ENCODE assay signal across 8 cellular contexts in the genomic region with DNA sequence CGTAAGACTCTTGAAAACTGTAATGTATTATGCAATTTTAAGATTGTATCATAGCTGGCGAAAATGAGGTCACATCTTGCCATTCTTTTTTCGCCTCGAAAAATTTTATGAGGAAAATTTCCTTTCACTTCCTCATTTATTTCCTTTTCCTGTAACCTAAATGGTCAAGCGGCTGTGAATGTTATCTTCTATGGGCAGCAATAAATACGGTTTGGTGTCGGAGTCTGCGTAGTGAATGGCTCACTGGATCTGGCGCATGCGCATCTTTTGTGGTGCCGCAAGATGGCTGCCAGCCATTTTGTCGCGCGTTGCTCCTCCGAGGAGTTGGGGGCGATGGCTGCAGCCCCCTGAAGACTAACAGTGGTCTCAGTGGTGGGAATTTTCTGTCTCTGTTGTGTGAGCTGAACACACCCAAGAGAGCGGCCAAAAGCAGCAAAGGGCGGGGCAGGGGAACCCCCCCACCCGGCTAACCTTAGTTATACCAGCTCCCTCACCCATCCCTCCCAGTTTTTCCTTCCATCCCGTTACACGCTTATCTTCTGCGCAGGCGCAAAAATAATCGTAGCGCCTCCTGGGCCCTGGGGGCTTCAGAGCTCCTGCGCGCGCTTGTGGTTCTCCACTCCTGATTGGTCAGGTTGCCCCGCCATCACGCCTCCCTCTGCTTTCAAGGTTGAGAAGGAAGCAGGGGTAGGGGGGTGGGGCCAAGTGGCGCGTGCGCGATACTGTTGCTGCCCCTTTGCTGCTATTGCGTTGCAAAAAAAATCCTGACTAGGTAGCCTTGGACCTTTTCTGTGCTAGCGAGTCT. TPM values are rescaled to one million over a fixed set of nuclear protein-coding genes. Genes with fewer than 3 reads are reported as not detected.
DNase-seq lines count a peak whose midpoint lies in the region; ATAC-seq and TF ChIP-seq lines count a peak whose summit lies in the region.

A gene (plus strand): TSS at position 722 of the 805 bp plus-strand sequence. CDS start 568 bp downstream, outside the sequence.

- peak; percentile 74 for ATAC-seq in GM18873 (IDR thresholded peaks at IDR 0.05; ENCODE audit: low FRiP score, unreplicated experiment)
- peak; percentile 80 for ATAC-seq in HG03139 (IDR thresholded peaks at IDR 0.05; ENCODE audit: unreplicated experiment)

- peak within 1 kb of the TSS; percentile 99 for H3K4me2 ChIP-seq in mammary epithelial cell (ENCODE audit: insufficient read depth, low read depth, low read length)

- H3K9ac ChIP-seq in mammary epithelial cell (ENCODE audit: insufficient read depth, low read length): peak within 1 kb of the TSS; percentile 100
- peak within 1 kb of the TSS; percentile 99 for H3K9ac ChIP-seq in iPS-20b (ENCODE audit: low read depth, low read length)

- H3K4me3 ChIP-seq in AG04449 (ENCODE audit: low read depth, low read length) (peak within 1 kb of the TSS; percentile 74), WERI-Rb-1 (ENCODE audit: low read depth, low read length) (peak within 1 kb of the TSS; percentile 89), mammary epithelial cell (replicated peaks in 1 of 3; ENCODE audit: insufficient read depth in 1 of 3, low read depth in 2 of 3, low read length in 3 of 3) (peak within 1 kb of the TSS; percentile 78 to 99 (median 96)), iPS-20b (ENCODE audit: low read length) (peak within 1 kb of the TSS; percentile 98), skin epidermis (peak within 1 kb of the TSS; percentile 71 to 82 (median 76))

- H3K9me3 ChIP-seq in WERI-Rb-1 (ENCODE audit: severe bottlenecking): no peaks in the 10 kb centered on the region
- H3K9me3 ChIP-seq in mammary epithelial cell (replicated peaks; ENCODE audit: insufficient read depth, low read length): no peaks in the 10 kb centered on the region
- no peaks in the 10 kb centered on the region for H3K9me3 ChIP-seq in iPS-20b (ENCODE audit: insufficient read depth, low read depth, low read length)

- H3K4me1 ChIP-seq in mammary epithelial cell (ENCODE audit: insufficient read depth, low read length) (peaks cover 6% of the 10 kb centered on the region), iPS-20b (ENCODE audit: insufficient read depth, low read length) (peaks cover 7% of the 10 kb centered on the region; the same call in 1 of the 2 replicates)

- POLR2A ChIA-PET in AG04449 (lab: Yijun Ruan, JAX): interaction anchor here (0.6 to 0.9 kb wide), 4 partner anchors 17 to 213 kb away, joined by 3 read pairs; no protein-coding TSS in a partner anchor

- WGBS in mammary epithelial cell (ENCODE audit: low coverage, missing lambda C conversion rate): 2% methylated on average over 24 of the region's 36 CpGs

- DNase-seq in AG04449 (ENCODE audit: low read depth, low spot score) (peak; percentile 94), NCI-H2227 (lab: John Stamatoyannopoulos, UW; ENCODE audit: unreplicated experiment) (peak; percentile 100), WERI-Rb-1 (peak; percentile 100), mammary epithelial cell (peak; percentile 99)

- BruUV-seq in mammary epithelial cell (replicated peaks; lab: Mats Ljungman, UMichigan): TSS peak; percentile 63

- H3K27me3 ChIP-seq in WERI-Rb-1 (ENCODE audit: insufficient read depth, low read depth, severe bottlenecking) (no peaks in the 10 kb centered on the region), mammary epithelial cell (ENCODE audit: insufficient read depth, low read length) (no peaks in the 10 kb centered on the region), iPS-20b (ENCODE audit: insufficient read depth, low read length) (no peaks in the 10 kb centered on the region)

- H3K27ac ChIP-seq in WERI-Rb-1 (peak within 1 kb of the TSS; percentile 96), mammary epithelial cell (ENCODE audit: insufficient read depth, low read depth, low read length) (peak within 1 kb of the TSS; percentile 94), iPS-20b (ENCODE audit: low read length) (peak within 1 kb of the TSS; percentile 88), skin epidermis (peak within 1 kb of the TSS; percentile 85 to 100 (median 94))

- CTCF ChIA-PET in AG04449 (lab: Yijun Ruan, JAX): interaction anchor here (0.7 kb wide), 1 partner anchor 13 kb away, joined by 3 read pairs; no protein-coding TSS in a partner anchor
- CTCF ChIA-PET in mammary epithelial cell (lab: Charles Lee; ENCODE audit: low non-redundant PET): no interaction called here

- intact Hi-C loops in mammary epithelial cell (cut with micrococcal nuclease): loop anchor here (10.0 kb wide), 2 partner anchors 121 to 171 kb away; a partner anchor contains a TSS

- peaks cover 15% of the 10 kb centered on the region for H3K36me3 ChIP-seq in WERI-Rb-1
- no peaks in the 10 kb centered on the region for H3K36me3 ChIP-seq in mammary epithelial cell (ENCODE audit: insufficient read depth, low read length)
- no peaks in the 10 kb centered on the region for H3K36me3 ChIP-seq in iPS-20b (ENCODE audit: insufficient read depth, low read depth, low read length)

- no peak for TF ChIP-seq CTCF in AG04449 (IDR thresholded peaks at IDR 0.05; ENCODE audit: insufficient read depth, low read length, missing control alignments)
- 0 out of 2 replicates have a peak, but pooled peaks have one; percentile 0 for TF ChIP-seq CTCF in WERI-Rb-1 (IDR thresholded peaks at IDR 0.05; ENCODE audit: low read depth, low read length)
- peak in 1 of 2 donors; percentile 5 for TF ChIP-seq CTCF in mammary epithelial cell (conservative IDR thresholded peaks at IDR 0.05 in 1 of 2, IDR thresholded peaks at IDR 0.05 in 1 of 2; ENCODE audit: extremely low read depth in 1 of 2, insufficient read depth in 1 of 2, low read depth in 1 of 2, low read length in 2 of 2)

- H4K20me1 ChIP-seq in mammary epithelial cell (ENCODE audit: insufficient read depth, low read length): no peaks in the 10 kb centered on the region

- dilution Hi-C loops in mammary epithelial cell (cut with HindIII; ENCODE audit: low sequenced_read_pairs): no loop called here

- H3K79me2 ChIP-seq in mammary epithelial cell (ENCODE audit: insufficient read depth, low read length): peaks cover 40% of the 10 kb centered on the region

- H2AFZ ChIP-seq in mammary epithelial cell (ENCODE audit: low read depth, low read length): peak within 1 kb of the TSS; percentile 95

- in situ Hi-C loops in mammary epithelial cell (cut with MboI; ENCODE audit: low sequenced_read_pairs in 2 of 2): no loop called here

RNA-seq across cellular contexts. Expression of the gene that starts here (rescaled TPM):
- total RNA-seq in mammary epithelial cell: 10 to 100 TPM; 12.7 to 22.7 TPM
- polyA plus RNA-seq in mammary epithelial cell: 12.6 TPM
- 19.4 TPM for polyA minus RNA-seq in mammary epithelial cell

Comparison
In these comparisons a context has a peak if more than half of its experiments do, and no peak if none do; other contexts are left out.
1. Peak in every context shown above with its lines: DNase-seq, ATAC-seq, H3K4me3 ChIP-seq and H3K27ac ChIP-seq.